In genomic region chr20:35699127-35699913, GRCh38 we compare ENCODE assay signal across 1 cellular context.
TF ChIP-seq lines count a peak whose summit lies in the region.

Gene NFS1, minus strand, starts transcription at chr20:35699352. Its CDS starts 64 bp downstream, at chr20:35699288.
Gene ROMO1, plus strand, starts transcription at chr20:35699405. Its CDS starts 228 bp downstream, at chr20:35699633.

TF ChIP-seq in HepG2, 621 proteins besides CTCF, POLR2A, EP300 and RAD21 (continued from another document and continues in another):
- TF ChIP-seq E2F5 (CRISPR knock-in tag; conservative IDR thresholded peaks at IDR 0.05) = peak; percentile 84
- TF ChIP-seq MAX (IDR thresholded peaks at IDR 0.05) = peak; percentile 97
- no peak for TF ChIP-seq ZNF282 (IDR thresholded peaks at IDR 0.05; ENCODE audit: partially characterized antibody)
- TF ChIP-seq ZNF138 (CRISPR knock-in tag; IDR thresholded peaks at IDR 0.05; ENCODE audit: low read depth) = peak; percentile 98
- peak; percentile 99 for TF ChIP-seq ZBTB25 (CRISPR knock-in tag; IDR thresholded peaks at IDR 0.05)
- peak; percentile 99; the same call in 1 of the 2 replicates for TF ChIP-seq TOE1 (CRISPR knock-in tag; IDR thresholded peaks at IDR 0.05)
- TF ChIP-seq PREB (CRISPR knock-in tag; IDR thresholded peaks at IDR 0.05) = no peak; the same call in none of the 2 replicates
- TF ChIP-seq ZC3H13 (CRISPR knock-in tag; IDR thresholded peaks at IDR 0.05) = peak; percentile 99
- peak; percentile 75 for TF ChIP-seq RARA (CRISPR knock-in tag; IDR thresholded peaks at IDR 0.05)
- TF ChIP-seq SSRP1 (CRISPR knock-in tag; IDR thresholded peaks at IDR 0.05) = peak; percentile 92
- no peak for TF ChIP-seq HOXA7 (CRISPR knock-in tag; IDR thresholded peaks at IDR 0.05)
- TF ChIP-seq ZNF709 (CRISPR knock-in tag; IDR thresholded peaks at IDR 0.05) = peak; percentile 84; the same call in 1 of the 2 replicates
- peak; percentile 67 for TF ChIP-seq SIX4 (CRISPR knock-in tag; IDR thresholded peaks at IDR 0.05)
- peak; percentile 79; the same call in 1 of the 2 replicates for TF ChIP-seq ATF1 (CRISPR knock-in tag; IDR thresholded peaks at IDR 0.05)
- peak; percentile 86; the same call in 1 of the 2 replicates for TF ChIP-seq ZBTB3 (CRISPR knock-in tag; IDR thresholded peaks at IDR 0.05; ENCODE audit: borderline replicate concordance, low read depth)
- TF ChIP-seq ZKSCAN5 (CRISPR knock-in tag; IDR thresholded peaks at IDR 0.05) = no peak; the same call in 1 of the 2 replicates
- peak; percentile 96 for TF ChIP-seq THAP11 (CRISPR knock-in tag; IDR thresholded peaks at IDR 0.05)
- peak; percentile 66 for TF ChIP-seq FOXO1 (CRISPR knock-in tag; IDR thresholded peaks at IDR 0.05)
- TF ChIP-seq ZNF335 (CRISPR knock-in tag; IDR thresholded peaks at IDR 0.05) = peak; percentile 91
- peak; percentile 88 for TF ChIP-seq ARNTL (CRISPR knock-in tag; IDR thresholded peaks at IDR 0.05)
- no peak; the same call in 1 of the 2 replicates for TF ChIP-seq MYNN (CRISPR knock-in tag; IDR thresholded peaks at IDR 0.05; ENCODE audit: low read depth)
- TF ChIP-seq ZNF530 (CRISPR knock-in tag; IDR thresholded peaks at IDR 0.05; ENCODE audit: low read depth) = no peak
- peak; percentile 91 for TF ChIP-seq ZFP36L2 (CRISPR knock-in tag; IDR thresholded peaks at IDR 0.05)
- peak; percentile 97 for TF ChIP-seq MYPOP (CRISPR knock-in tag; IDR thresholded peaks at IDR 0.05)
- no peak for TF ChIP-seq ARNT (IDR thresholded peaks at IDR 0.05)
- peak; percentile 83 for TF ChIP-seq PHF5A (CRISPR knock-in tag; IDR thresholded peaks at IDR 0.05; ENCODE audit: low read depth, unreplicated experiment)
- no peak for TF ChIP-seq U2AF1 (optimal IDR thresholded peaks at IDR 0.05; ENCODE audit: low read depth, low read length)
- TF ChIP-seq PRDM15 (CRISPR knock-in tag; IDR thresholded peaks at IDR 0.05) = peak; percentile 73
- peak; percentile 57 for TF ChIP-seq ZNF263 (CRISPR knock-in tag; IDR thresholded peaks at IDR 0.05)
- peak; percentile 72 for TF ChIP-seq RERE (CRISPR knock-in tag; IDR thresholded peaks at IDR 0.05; ENCODE audit: low read depth)
- peak; percentile 75 for TF ChIP-seq HNF1B (CRISPR knock-in tag; IDR thresholded peaks at IDR 0.05)
- TF ChIP-seq SMAD9 (CRISPR knock-in tag; IDR thresholded peaks at IDR 0.05) = peak; percentile 83
- TF ChIP-seq SNAI1 (CRISPR knock-in tag; IDR thresholded peaks at IDR 0.05; ENCODE audit: borderline replicate concordance) = peak; percentile 100
- TF ChIP-seq MZF1 (CRISPR knock-in tag; IDR thresholded peaks at IDR 0.05; ENCODE audit: borderline replicate concordance) = no peak
- TF ChIP-seq ZNF704 (CRISPR knock-in tag; IDR thresholded peaks at IDR 0.05; ENCODE audit: borderline replicate concordance) = peak; percentile 92
- peak; percentile 76 for TF ChIP-seq NFAT5 (CRISPR knock-in tag; IDR thresholded peaks at IDR 0.05)
- TF ChIP-seq RBM39 (IDR thresholded peaks at IDR 0.05; ENCODE audit: low read depth, low read length, poor library complexity, severe bottlenecking) = peak; percentile 98
